Comparison of ENCODE assay signal across 22 cellular contexts in genomic region chr9:76194896-76195295, GRCh38.
A peak's percentile ranks its signal among the peaks of the same experiment; 100 is the strongest.
DNase-seq lines count a peak whose midpoint lies in the region; ATAC-seq, FAIRE-seq and TF ChIP-seq lines count a peak whose summit lies in the region.
"Had no signal": no experiment of that assay in that cellular context is flagged by ENCODE, and none has a peak within 500 bp of the region (broad histone marks: within the 10 kb centered on the region; RNA-seq: fewer than 3 reads in every experiment).

No MANE protein-coding gene starts in this region.

- H3K9ac ChIP-seq in astrocyte (ENCODE audit: low read length) (no peak overlapping the region), skeletal muscle satellite cell (ENCODE audit: low read depth, low read length) (no peak overlapping the region)

- FAIRE-seq in astrocyte (lab: Jason Lieb, UNC): peak; percentile 29
- FAIRE-seq: A549, H1 had no signal

- H3K4me1 Mint-ChIP-seq in astrocyte (ENCODE audit: low read depth, unreplicated experiment): no peaks in the 10 kb centered on the region

- H3K4me3 Mint-ChIP-seq in astrocyte (ENCODE audit: unreplicated experiment): no peak overlapping the region
- H3K4me3 Mint-ChIP-seq: IgD-negative memory B cell had no signal

- H3K4me1 ChIP-seq in astrocyte (ENCODE audit: insufficient read depth, low read length) (no peaks in the 10 kb centered on the region), foreskin keratinocyte (no peaks in the 10 kb centered on the region), skeletal muscle satellite cell (ENCODE audit: control insufficient read depth, insufficient read depth, low read length) (peaks cover 8% of the 10 kb centered on the region)
- H3K4me1 ChIP-seq: A549 had no signal

- H3K9me3 ChIP-seq in astrocyte (ENCODE audit: insufficient read depth, low read depth, low read length): no peaks in the 10 kb centered on the region
- H3K9me3 ChIP-seq in skeletal muscle satellite cell (replicated peaks; ENCODE audit: low read length): no peaks in the 10 kb centered on the region
- H3K9me3 ChIP-seq: A549 had no signal

- no peaks in the 10 kb centered on the region for H3K79me2 ChIP-seq in astrocyte (ENCODE audit: insufficient read depth, low read length)

- TF ChIP-seq CTCF in astrocyte (IDR thresholded peaks at IDR 0.05; ENCODE audit: insufficient read depth, low read depth, low read length): no peak
- no peak for TF ChIP-seq CTCF in foreskin keratinocyte (conservative IDR thresholded peaks at IDR 0.05)

- no peaks in the 10 kb centered on the region for H4K20me1 ChIP-seq in astrocyte (ENCODE audit: insufficient read depth, low read length)

- no peak overlapping the region for H3K4me2 ChIP-seq in astrocyte (ENCODE audit: low read length)
- H3K4me2 ChIP-seq in skeletal muscle satellite cell (ENCODE audit: low read length): peak overlapping the region; percentile 3
- H3K4me2 ChIP-seq: A549 had no signal

- DNase-seq in EH (ENCODE audit: low read depth) (peak; percentile 7), astrocyte (ENCODE audit: low read depth) (peak; percentile 59), foreskin keratinocyte (peak; percentile 20 to 48), NCI-H146 treated with DMSO at 0.1 percent for 48 hours (lab: John Stamatoyannopoulos, UW; ENCODE audit: unreplicated experiment) (no peak)
- DNase-seq in stimulated activated naive CD8-positive, alpha-beta T cell treated with anti-CD3 and anti-CD28 coated beads, Interleukin-15, Interleukin-2, amounts not matched to agents 100 U/mL and 50 U/mL, for 24 hours: no peak
- DNase-seq: AML-193, DMS79, Karpas-422, MM.1S, NCI-H1092, NCI-H146, NCI-H510A, NCI-H748 treated with DMSO at 0.1 percent for 48 hours, OCI-M1, SHP77 treated with DMSO at 0.1 percent for 48 hours had no signal

- no peak overlapping the region for H3K27ac Mint-ChIP-seq in astrocyte (ENCODE audit: unreplicated experiment)
- H3K27ac Mint-ChIP-seq: IgD-negative memory B cell had no signal

- no peak overlapping the region for H3K4me3 ChIP-seq in astrocyte (ENCODE audit: insufficient read depth, low read depth, low read length)
- no peak overlapping the region for H3K4me3 ChIP-seq in skeletal muscle satellite cell (ENCODE audit: low read length)
- H3K4me3 ChIP-seq: A549 had no signal

- H3K27me3 ChIP-seq in astrocyte (ENCODE audit: insufficient read depth, low read length): no peaks in the 10 kb centered on the region
- H3K27me3 ChIP-seq in foreskin keratinocyte: no peaks in the 10 kb centered on the region
- H3K27me3 ChIP-seq in skeletal muscle satellite cell (ENCODE audit: control insufficient read depth, insufficient read depth, low read length): no peaks in the 10 kb centered on the region

- ATAC-seq in foreskin keratinocyte: peak; percentile 67
- ATAC-seq in HG03139 (IDR thresholded peaks at IDR 0.05; ENCODE audit: unreplicated experiment): no peak
- ATAC-seq in stimulated activated naive CD8-positive, alpha-beta T cell treated with anti-CD3 and anti-CD28 coated beads, Interleukin-15, Interleukin-2, amounts not matched to agents 100 U/mL and 50 U/mL, for 24 hours: no peak
- ATAC-seq: A549, SK-N-SH treated with all-trans-retinoic acid at 6 μM for 48 hours had no signal

- no peaks in the 10 kb centered on the region for H3K27me3 Mint-ChIP-seq in astrocyte (ENCODE audit: low read depth, unreplicated experiment)
- H3K27me3 Mint-ChIP-seq: IgD-negative memory B cell had no signal

- no peaks in the 10 kb centered on the region for H3K9me3 Mint-ChIP-seq in astrocyte (ENCODE audit: unreplicated experiment)

- H3K36me3 ChIP-seq in astrocyte (ENCODE audit: insufficient read depth, low read length) (no peaks in the 10 kb centered on the region), skeletal muscle satellite cell (ENCODE audit: insufficient read depth, low read length) (no peaks in the 10 kb centered on the region)

- H2AFZ ChIP-seq in astrocyte (ENCODE audit: low read depth, low read length): no peak overlapping the region

- peaks cover 3% of the 10 kb centered on the region for H3K36me3 Mint-ChIP-seq in astrocyte (ENCODE audit: low read depth, unreplicated experiment)
- H3K36me3 Mint-ChIP-seq: IgD-negative memory B cell had no signal

- H3K27ac ChIP-seq in astrocyte (ENCODE audit: low read depth, low read length) (no peak overlapping the region), foreskin keratinocyte (no peak overlapping the region)
- H3K27ac ChIP-seq: A549, C4-2B had no signal

Comparison
In these comparisons a context has a peak if more than half of its experiments do, and no peak if none do; other contexts are left out.
1. DNase-seq: peak in EH (single experiment), astrocyte (single experiment) and foreskin keratinocyte (2 of 2); none in NCI-H146 treated with DMSO at 0.1 percent for 48 hours (single experiment) and stimulated activated naive CD8-positive, alpha-beta T cell treated with anti-CD3 and anti-CD28 coated beads, Interleukin-15, Interleukin-2, amounts not matched to agents 100 U/mL and 50 U/mL, for 24 hours (single experiment).